8 cellular contexts compared by ENCODE assay signal in genomic region chr1:236395780-236396664, GRCh38. TPM values are rescaled to one million over a fixed set of nuclear protein-coding genes. Genes with fewer than 3 reads are reported as not detected.
DNase-seq lines count a peak whose midpoint lies in the region; ATAC-seq and TF ChIP-seq lines count a peak whose summit lies in the region.

No MANE protein-coding gene starts in this region.

- TF ChIP-seq CTCF in stomach (IDR thresholded peaks at IDR 0.05): no peak

- TF ChIP-seq EP300 in stomach (IDR thresholded peaks at IDR 0.05): no peak

- no peaks in the 10 kb centered on the region for H3K9me3 ChIP-seq in CD4-positive, alpha-beta memory T cell (ENCODE audit: control insufficient read depth in 1 of 2, low read length in 2 of 2)
- H3K9me3 ChIP-seq in HAP-1 (no peaks in the 10 kb centered on the region), iPS-20b (ENCODE audit: insufficient read depth, low read depth, low read length) (no peaks in the 10 kb centered on the region), stomach (no peaks in the 10 kb centered on the region)

- in situ Hi-C loops in HAP-1 (cut with MboI; ENCODE audit: low sequenced_read_pairs): no loop called here

- peak; percentile 76 for ATAC-seq in activated T-helper 17 cell treated with anti-CD3 and anti-CD28 coated beads, Interleukin-2, amount 50 U/mL, for 72 hours (replicated peaks)
- ATAC-seq in HG03439 (IDR thresholded peaks at IDR 0.05; ENCODE audit: unreplicated experiment) (no peak), HG03342 (IDR thresholded peaks at IDR 0.05; ENCODE audit: unreplicated experiment) (no peak)

- peak overlapping the region; percentile 94 to 98 (median 97) for H3K4me3 Mint-ChIP-seq in CD4-positive, alpha-beta memory T cell
- H3K4me3 Mint-ChIP-seq in activated T-helper 17 cell treated with anti-CD3 and anti-CD28 coated beads, Interleukin-2, amount 50 U/mL, for 72 hours: peak overlapping the region; percentile 99

- TF ChIP-seq POLR2A in stomach (IDR thresholded peaks at IDR 0.05): no peak

- H3K27ac Mint-ChIP-seq in CD4-positive, alpha-beta memory T cell: peak overlapping the region; percentile 80 to 98 (median 93)
- H3K27ac Mint-ChIP-seq in activated T-helper 17 cell treated with anti-CD3 and anti-CD28 coated beads, Interleukin-2, amount 50 U/mL, for 72 hours: peak overlapping the region; percentile 97

- intact Hi-C loops in CD4-positive, alpha-beta memory T cell (cut with micrococcal nuclease): loop anchor here (1.0 to 5.0 kb wide), 3 partner anchors 20 to 121 kb away; no protein-coding TSS in a partner anchor
- intact Hi-C loops in stomach (cut with DNase I; ENCODE audit: low total_unique reads): no loop called here

- WGBS in stomach, 5 donors: 4 to 10% (median 7%) methylated on average over 26 to 44 of the region's 44 CpGs

- POLR2A ChIA-PET in CD4-positive, alpha-beta memory T cell (lab: Charles Lee; ENCODE audit: partially characterized antibody): interaction anchor here (1.2 to 4.1 kb wide), 6 partner anchors 18 to 121 kb away, joined by 3 to 46 read pairs (median 5); partner anchors contain the start of gene ERO1B

- H3K9ac ChIP-seq in iPS-20b (ENCODE audit: low read depth, low read length): peak overlapping the region; percentile 65; the same call in 1 of the 2 replicates

- H3K27me3 Mint-ChIP-seq in CD4-positive, alpha-beta memory T cell: peaks cover 4 to 17% of the 10 kb centered on the region in 2 donors
- H3K27me3 Mint-ChIP-seq in activated T-helper 17 cell treated with anti-CD3 and anti-CD28 coated beads, Interleukin-2, amount 50 U/mL, for 72 hours: peaks cover 9% of the 10 kb centered on the region

- DNase-seq in CD4-positive, alpha-beta memory T cell: peak in 1 of 5 donors; percentile 15
- peak in 1 of 2 experiments; percentile 62 for DNase-seq in HAP-1 (ENCODE audit: low spot score in 2 of 2)
- no peak for DNase-seq in stomach
- no peak for DNase-seq in NK-92 treated with Interleukin-12 subunit alpha and Interleukin-12 subunit beta, amount 100 ng/mL, for 24 hours (lab: John Stamatoyannopoulos, UW)

- H3K9me3 Mint-ChIP-seq in CD4-positive, alpha-beta memory T cell: peaks cover 0 to 2% (median 0%) of the 10 kb centered on the region in 8 donors
- no peaks in the 10 kb centered on the region for H3K9me3 Mint-ChIP-seq in activated T-helper 17 cell treated with anti-CD3 and anti-CD28 coated beads, Interleukin-2, amount 50 U/mL, for 72 hours

- CTCF ChIA-PET in CD4-positive, alpha-beta memory T cell (lab: Charles Lee; ENCODE audit: partially characterized antibody): interaction anchor here (0.9 to 2.3 kb wide), 4 partner anchors 14 to 125 kb away, joined by 3 to 15 read pairs (median 4); no protein-coding TSS in a partner anchor

- peak overlapping the region; percentile 13 to 71 for H3K4me3 ChIP-seq in CD4-positive, alpha-beta memory T cell (ENCODE audit: low read length in 2 of 2)
- H3K4me3 ChIP-seq in HAP-1 (peak overlapping the region; percentile 80), iPS-20b (ENCODE audit: low read length) (peak overlapping the region; percentile 93), stomach (peak overlapping the region; percentile 60 to 92 (median 80))

- no peaks in the 10 kb centered on the region for H3K27me3 ChIP-seq in CD4-positive, alpha-beta memory T cell (ENCODE audit: insufficient read depth, low read length)
- no peaks in the 10 kb centered on the region for H3K27me3 ChIP-seq in HAP-1 (ENCODE audit: low read depth)
- peaks cover 41% of the 10 kb centered on the region for H3K27me3 ChIP-seq in iPS-20b (ENCODE audit: insufficient read depth, low read length)
- peaks cover 0 to 28% (median 11%) of the 10 kb centered on the region in 3 donors for H3K27me3 ChIP-seq in stomach

- H3K4me1 Mint-ChIP-seq in CD4-positive, alpha-beta memory T cell: peaks cover 20 to 52% (median 35%) of the 10 kb centered on the region in 4 donors
- peaks cover 20% of the 10 kb centered on the region for H3K4me1 Mint-ChIP-seq in activated T-helper 17 cell treated with anti-CD3 and anti-CD28 coated beads, Interleukin-2, amount 50 U/mL, for 72 hours

- peak overlapping the region; percentile 67 for H3K27ac ChIP-seq in CD4-positive, alpha-beta memory T cell (ENCODE audit: low read depth, low read length)
- H3K27ac ChIP-seq in iPS-20b (ENCODE audit: low read length): no peak overlapping the region
- peak overlapping the region; percentile 80 to 92 (median 84) for H3K27ac ChIP-seq in stomach

- H3K36me3 ChIP-seq in CD4-positive, alpha-beta memory T cell (ENCODE audit: insufficient read depth, low read length): no peaks in the 10 kb centered on the region
- H3K36me3 ChIP-seq in HAP-1 (replicated peaks) (no peaks in the 10 kb centered on the region), iPS-20b (ENCODE audit: insufficient read depth, low read depth, low read length) (no peaks in the 10 kb centered on the region), stomach (no peaks in the 10 kb centered on the region)

- peaks cover 0 to 7% of the 10 kb centered on the region in 2 donors for H3K36me3 Mint-ChIP-seq in CD4-positive, alpha-beta memory T cell
- H3K36me3 Mint-ChIP-seq in activated T-helper 17 cell treated with anti-CD3 and anti-CD28 coated beads, Interleukin-2, amount 50 U/mL, for 72 hours (ENCODE audit: low read depth): peaks cover 8% of the 10 kb centered on the region

- H3K4me1 ChIP-seq in CD4-positive, alpha-beta memory T cell (ENCODE audit: insufficient read depth, low read length): peaks cover 20% of the 10 kb centered on the region
- peaks cover 19% of the 10 kb centered on the region for H3K4me1 ChIP-seq in HAP-1
- peaks cover 14% of the 10 kb centered on the region for H3K4me1 ChIP-seq in iPS-20b (ENCODE audit: insufficient read depth, low read length)
- peaks cover 15 to 56% (median 30%) of the 10 kb centered on the region in 4 donors for H3K4me1 ChIP-seq in stomach

RNA-seq across cellular contexts. Expression of gene EDARADD, which starts 1.9 kb away (rescaled TPM):
- total RNA-seq in CD4-positive, alpha-beta memory T cell: 1 to 10 TPM; 7.9 to 8.5 TPM
- 1 to 10 TPM; 4.7 to 8.0 TPM for polyA plus RNA-seq in CD4-positive, alpha-beta memory T cell
- total RNA-seq in activated T-helper 17 cell treated with anti-CD3 and anti-CD28 coated beads, Interleukin-2, amount 50 U/mL, for 72 hours: 1 to 10 TPM in 1 of 2 donors, under 1 TPM in 1; 0.95 to 4.0 TPM
- 10 to 100 TPM in 3 of 5 donors, 1 to 10 TPM in 1, not detected in 1; 5.1 to 13.8 (median 11.8) TPM for total RNA-seq in stomach
- polyA plus RNA-seq in stomach: 1 to 10 TPM; 3.7 to 6.6 (median 4.7) TPM

Comparison
In these comparisons a context has a peak if more than half of its experiments do, and no peak if none do; other contexts are left out.
1. H3K4me3 ChIP-seq: peak in every context shown above with its lines; median percentile 93 in iPS-20b; 80 in stomach; 80 in HAP-1; 42 in CD4-positive, alpha-beta memory T cell.